ENCODE assay signal across 1 cellular context in the genomic region with DNA sequence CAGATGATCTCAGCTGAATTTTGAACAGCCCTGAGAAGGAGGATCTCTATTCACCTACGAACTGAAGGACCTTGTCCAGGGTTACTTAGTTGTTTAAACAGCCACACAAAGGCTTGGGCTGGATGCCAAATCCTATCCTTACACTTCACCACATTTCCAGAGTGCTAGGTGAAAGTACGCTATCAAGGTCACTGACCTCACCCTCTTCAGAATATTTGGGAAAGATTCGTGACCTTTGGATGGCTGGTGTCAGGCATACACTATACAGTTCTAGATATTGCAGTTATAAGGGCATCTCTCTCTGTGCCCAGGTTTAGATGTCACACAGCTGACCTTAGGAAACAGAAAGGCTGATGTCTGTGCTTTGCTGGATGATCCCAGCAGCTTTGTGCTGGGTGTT.
TF ChIP-seq lines count a peak whose summit lies in the region.

No MANE protein-coding gene starts in this region.

TF ChIP-seq in HepG2, 621 proteins besides CTCF, POLR2A, EP300 and RAD21 (continued from another document):
- TF ChIP-seq ZNF703 (CRISPR knock-in tag; IDR thresholded peaks at IDR 0.05; ENCODE audit: borderline replicate concordance) (no peak), SOX5 (CRISPR knock-in tag; IDR thresholded peaks at IDR 0.05; ENCODE audit: borderline replicate concordance) (peak; percentile 30; the same call in 1 of the 2 replicates), ATF7 (IDR thresholded peaks at IDR 0.05) (no peak), ATF7 (CRISPR knock-in tag; IDR thresholded peaks at IDR 0.05) (no peak), SIX4 (CRISPR knock-in tag; IDR thresholded peaks at IDR 0.05) (no peak), SMAD3 (CRISPR knock-in tag; IDR thresholded peaks at IDR 0.05) (no peak), NR2F2 (IDR thresholded peaks at IDR 0.05; ENCODE audit: borderline replicate concordance, low read depth) (peak; percentile 73; the same call in 1 of the 2 replicates), STAT5B (CRISPR knock-in tag; IDR thresholded peaks at IDR 0.05) (no peak), ZMYM4 (CRISPR knock-in tag; IDR thresholded peaks at IDR 0.05) (peak; percentile 49), HOXA3 (CRISPR knock-in tag; IDR thresholded peaks at IDR 0.05) (0 out of 2 replicates have a peak, but pooled peaks have one; percentile 14), SRF (IDR thresholded peaks at IDR 0.05; ENCODE audit: low read depth, low read length) (no peak), SALL2 (CRISPR knock-in tag; IDR thresholded peaks at IDR 0.05) (no peak), NCOR1 (IDR thresholded peaks at IDR 0.05; ENCODE audit: borderline replicate concordance, low read length) (peak; percentile 25; the same call in 1 of the 2 replicates), NCOA2 (CRISPR knock-in tag; IDR thresholded peaks at IDR 0.05) (0 out of 2 replicates have a peak, but pooled peaks have one; percentile 13), NFIC (IDR thresholded peaks at IDR 0.05; ENCODE audit: low read length) (peak; percentile 57; the same call in 1 of the 2 replicates), SOX13 (IDR thresholded peaks at IDR 0.05) (no peak), SOX13 (CRISPR knock-in tag; conservative IDR thresholded peaks at IDR 0.05 in 1 of 2, IDR thresholded peaks at IDR 0.05 in 1 of 2) (peak in 1 of 2 experiments; percentile 58; a peak in 2 of 4 replicates), PHB2 (IDR thresholded peaks at IDR 0.05; ENCODE audit: partially characterized antibody) (no peak), ZSCAN22 (CRISPR knock-in tag; IDR thresholded peaks at IDR 0.05) (no peak), SALL1 (CRISPR knock-in tag; IDR thresholded peaks at IDR 0.05) (peak; percentile 61; the same call in 1 of the 2 replicates), SOX6 (IDR thresholded peaks at IDR 0.05) (no peak), SOX6 (CRISPR knock-in tag; IDR thresholded peaks at IDR 0.05) (peak; percentile 77), NR2F1 (CRISPR knock-in tag; IDR thresholded peaks at IDR 0.05) (peak; percentile 42 to 66; a peak in 3 of 4 replicates), ZNF282 (IDR thresholded peaks at IDR 0.05; ENCODE audit: partially characterized antibody) (no peak), GATAD2A (CRISPR knock-in tag; IDR thresholded peaks at IDR 0.05) (peak; percentile 44; the same call in 1 of the 2 replicates), NR2F6 (IDR thresholded peaks at IDR 0.05) (peak; percentile 84), NR2F6 (CRISPR knock-in tag; IDR thresholded peaks at IDR 0.05) (peak; percentile 61; the same call in 1 of the 2 replicates), ZNF274 (CRISPR knock-in tag; IDR thresholded peaks at IDR 0.05) (no peak), HNF4A (CRISPR knock-in tag; IDR thresholded peaks at IDR 0.05) (peak; percentile 86), FOXA3 (CRISPR knock-in tag; IDR thresholded peaks at IDR 0.05) (peak; percentile 29; the same call in 1 of the 2 replicates), TBX2 (CRISPR knock-in tag; IDR thresholded peaks at IDR 0.05; ENCODE audit: borderline replicate concordance) (0 out of 2 replicates have a peak, but pooled peaks have one; percentile 26), FOXA1 (IDR thresholded peaks at IDR 0.05) (no peak), FOXA1 (CRISPR knock-in tag; IDR thresholded peaks at IDR 0.05) (peak; percentile 32; the same call in 1 of the 2 replicates), PPARG (CRISPR knock-in tag; conservative IDR thresholded peaks at IDR 0.05) (0 out of 2 replicates have a peak, but pooled peaks have one; percentile 36), RXRB (CRISPR knock-in tag; IDR thresholded peaks at IDR 0.05; ENCODE audit: borderline replicate concordance) (peak; percentile 51; the same call in 1 of the 2 replicates), ZFP82 (CRISPR knock-in tag; IDR thresholded peaks at IDR 0.05; ENCODE audit: borderline replicate concordance) (no peak), RARA (CRISPR knock-in tag; IDR thresholded peaks at IDR 0.05) (0 out of 2 replicates have a peak, but pooled peaks have one; percentile 17), U2AF1 (optimal IDR thresholded peaks at IDR 0.05; ENCODE audit: low read depth, low read length) (no peak)
- TF ChIP-seq, protein P1, sequence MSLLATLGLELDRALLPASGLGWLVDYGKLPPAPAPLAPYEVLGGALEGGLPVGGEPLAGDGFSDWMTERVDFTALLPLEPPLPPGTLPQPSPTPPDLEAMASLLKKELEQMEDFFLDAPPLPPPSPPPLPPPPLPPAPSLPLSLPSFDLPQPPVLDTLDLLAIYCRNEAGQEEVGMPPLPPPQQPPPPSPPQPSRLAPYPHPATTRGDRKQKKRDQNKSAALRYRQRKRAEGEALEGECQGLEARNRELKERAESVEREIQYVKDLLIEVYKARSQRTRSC (CRISPR knock-in tag; IDR thresholded peaks at IDR 0.05; ENCODE audit: low read depth): no peak
- TF ChIP-seq, protein P2, sequence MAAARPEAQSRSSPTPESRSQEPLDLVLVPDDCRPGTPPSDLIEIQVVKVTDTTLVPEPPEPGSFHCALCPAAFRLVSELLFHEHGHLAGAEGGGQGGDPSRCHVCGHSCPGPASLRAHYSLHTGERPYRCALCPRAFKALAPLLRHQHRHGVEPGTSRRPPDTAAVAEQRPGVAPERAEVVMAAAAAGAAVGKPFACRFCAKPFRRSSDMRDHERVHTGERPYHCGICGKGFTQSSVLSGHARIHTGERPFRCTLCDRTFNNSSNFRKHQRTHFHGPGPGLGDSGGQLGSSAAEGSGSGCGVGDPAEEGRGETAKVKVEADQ (CRISPR knock-in tag; IDR thresholded peaks at IDR 0.05; ENCODE audit: borderline replicate concordance): no peak
- TF ChIP-seq, protein P3, sequence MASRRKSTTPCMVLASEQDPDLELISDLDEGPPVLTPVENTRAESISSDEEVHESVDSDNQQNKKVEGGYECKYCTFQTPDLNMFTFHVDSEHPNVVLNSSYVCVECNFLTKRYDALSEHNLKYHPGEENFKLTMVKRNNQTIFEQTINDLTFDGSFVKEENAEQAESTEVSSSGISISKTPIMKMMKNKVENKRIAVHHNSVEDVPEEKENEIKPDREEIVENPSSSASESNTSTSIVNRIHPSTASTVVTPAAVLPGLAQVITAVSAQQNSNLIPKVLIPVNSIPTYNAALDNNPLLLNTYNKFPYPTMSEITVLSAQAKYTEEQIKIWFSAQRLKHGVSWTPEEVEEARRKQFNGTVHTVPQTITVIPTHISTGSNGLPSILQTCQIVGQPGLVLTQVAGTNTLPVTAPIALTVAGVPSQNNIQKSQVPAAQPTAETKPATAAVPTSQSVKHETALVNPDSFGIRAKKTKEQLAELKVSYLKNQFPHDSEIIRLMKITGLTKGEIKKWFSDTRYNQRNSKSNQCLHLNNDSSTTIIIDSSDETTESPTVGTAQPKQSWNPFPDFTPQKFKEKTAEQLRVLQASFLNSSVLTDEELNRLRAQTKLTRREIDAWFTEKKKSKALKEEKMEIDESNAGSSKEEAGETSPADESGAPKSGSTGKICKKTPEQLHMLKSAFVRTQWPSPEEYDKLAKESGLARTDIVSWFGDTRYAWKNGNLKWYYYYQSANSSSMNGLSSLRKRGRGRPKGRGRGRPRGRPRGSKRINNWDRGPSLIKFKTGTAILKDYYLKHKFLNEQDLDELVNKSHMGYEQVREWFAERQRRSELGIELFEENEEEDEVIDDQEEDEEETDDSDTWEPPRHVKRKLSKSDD (CRISPR knock-in tag; IDR thresholded peaks at IDR 0.05; ENCODE audit: low read depth): 0 out of 2 replicates have a peak, but pooled peaks have one; percentile 32
- TF ChIP-seq, protein P4, sequence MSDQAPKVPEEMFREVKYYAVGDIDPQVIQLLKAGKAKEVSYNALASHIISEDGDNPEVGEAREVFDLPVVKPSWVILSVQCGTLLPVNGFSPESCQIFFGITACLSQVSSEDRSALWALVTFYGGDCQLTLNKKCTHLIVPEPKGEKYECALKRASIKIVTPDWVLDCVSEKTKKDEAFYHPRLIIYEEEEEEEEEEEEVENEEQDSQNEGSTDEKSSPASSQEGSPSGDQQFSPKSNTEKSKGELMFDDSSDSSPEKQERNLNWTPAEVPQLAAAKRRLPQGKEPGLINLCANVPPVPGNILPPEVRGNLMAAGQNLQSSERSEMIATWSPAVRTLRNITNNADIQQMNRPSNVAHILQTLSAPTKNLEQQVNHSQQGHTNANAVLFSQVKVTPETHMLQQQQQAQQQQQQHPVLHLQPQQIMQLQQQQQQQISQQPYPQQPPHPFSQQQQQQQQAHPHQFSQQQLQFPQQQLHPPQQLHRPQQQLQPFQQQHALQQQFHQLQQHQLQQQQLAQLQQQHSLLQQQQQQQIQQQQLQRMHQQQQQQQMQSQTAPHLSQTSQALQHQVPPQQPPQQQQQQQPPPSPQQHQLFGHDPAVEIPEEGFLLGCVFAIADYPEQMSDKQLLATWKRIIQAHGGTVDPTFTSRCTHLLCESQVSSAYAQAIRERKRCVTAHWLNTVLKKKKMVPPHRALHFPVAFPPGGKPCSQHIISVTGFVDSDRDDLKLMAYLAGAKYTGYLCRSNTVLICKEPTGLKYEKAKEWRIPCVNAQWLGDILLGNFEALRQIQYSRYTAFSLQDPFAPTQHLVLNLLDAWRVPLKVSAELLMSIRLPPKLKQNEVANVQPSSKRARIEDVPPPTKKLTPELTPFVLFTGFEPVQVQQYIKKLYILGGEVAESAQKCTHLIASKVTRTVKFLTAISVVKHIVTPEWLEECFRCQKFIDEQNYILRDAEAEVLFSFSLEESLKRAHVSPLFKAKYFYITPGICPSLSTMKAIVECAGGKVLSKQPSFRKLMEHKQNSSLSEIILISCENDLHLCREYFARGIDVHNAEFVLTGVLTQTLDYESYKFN (CRISPR knock-in tag; conservative IDR thresholded peaks at IDR 0.05): peak; percentile 47; the same call in 1 of the 2 replicates
- TF ChIP-seq, protein P5, sequence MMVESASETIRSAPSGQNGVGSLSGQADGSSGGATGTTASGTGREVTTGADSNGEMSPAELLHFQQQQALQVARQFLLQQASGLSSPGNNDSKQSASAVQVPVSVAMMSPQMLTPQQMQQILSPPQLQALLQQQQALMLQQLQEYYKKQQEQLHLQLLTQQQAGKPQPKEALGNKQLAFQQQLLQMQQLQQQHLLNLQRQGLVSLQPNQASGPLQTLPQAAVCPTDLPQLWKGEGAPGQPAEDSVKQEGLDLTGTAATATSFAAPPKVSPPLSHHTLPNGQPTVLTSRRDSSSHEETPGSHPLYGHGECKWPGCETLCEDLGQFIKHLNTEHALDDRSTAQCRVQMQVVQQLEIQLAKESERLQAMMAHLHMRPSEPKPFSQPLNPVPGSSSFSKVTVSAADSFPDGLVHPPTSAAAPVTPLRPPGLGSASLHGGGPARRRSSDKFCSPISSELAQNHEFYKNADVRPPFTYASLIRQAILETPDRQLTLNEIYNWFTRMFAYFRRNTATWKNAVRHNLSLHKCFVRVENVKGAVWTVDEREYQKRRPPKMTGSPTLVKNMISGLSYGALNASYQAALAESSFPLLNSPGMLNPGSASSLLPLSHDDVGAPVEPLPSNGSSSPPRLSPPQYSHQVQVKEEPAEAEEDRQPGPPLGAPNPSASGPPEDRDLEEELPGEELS (CRISPR knock-in tag; IDR thresholded peaks at IDR 0.05): 0 out of 2 replicates have a peak, but pooled peaks have one; percentile 12
- TF ChIP-seq, protein P6, sequence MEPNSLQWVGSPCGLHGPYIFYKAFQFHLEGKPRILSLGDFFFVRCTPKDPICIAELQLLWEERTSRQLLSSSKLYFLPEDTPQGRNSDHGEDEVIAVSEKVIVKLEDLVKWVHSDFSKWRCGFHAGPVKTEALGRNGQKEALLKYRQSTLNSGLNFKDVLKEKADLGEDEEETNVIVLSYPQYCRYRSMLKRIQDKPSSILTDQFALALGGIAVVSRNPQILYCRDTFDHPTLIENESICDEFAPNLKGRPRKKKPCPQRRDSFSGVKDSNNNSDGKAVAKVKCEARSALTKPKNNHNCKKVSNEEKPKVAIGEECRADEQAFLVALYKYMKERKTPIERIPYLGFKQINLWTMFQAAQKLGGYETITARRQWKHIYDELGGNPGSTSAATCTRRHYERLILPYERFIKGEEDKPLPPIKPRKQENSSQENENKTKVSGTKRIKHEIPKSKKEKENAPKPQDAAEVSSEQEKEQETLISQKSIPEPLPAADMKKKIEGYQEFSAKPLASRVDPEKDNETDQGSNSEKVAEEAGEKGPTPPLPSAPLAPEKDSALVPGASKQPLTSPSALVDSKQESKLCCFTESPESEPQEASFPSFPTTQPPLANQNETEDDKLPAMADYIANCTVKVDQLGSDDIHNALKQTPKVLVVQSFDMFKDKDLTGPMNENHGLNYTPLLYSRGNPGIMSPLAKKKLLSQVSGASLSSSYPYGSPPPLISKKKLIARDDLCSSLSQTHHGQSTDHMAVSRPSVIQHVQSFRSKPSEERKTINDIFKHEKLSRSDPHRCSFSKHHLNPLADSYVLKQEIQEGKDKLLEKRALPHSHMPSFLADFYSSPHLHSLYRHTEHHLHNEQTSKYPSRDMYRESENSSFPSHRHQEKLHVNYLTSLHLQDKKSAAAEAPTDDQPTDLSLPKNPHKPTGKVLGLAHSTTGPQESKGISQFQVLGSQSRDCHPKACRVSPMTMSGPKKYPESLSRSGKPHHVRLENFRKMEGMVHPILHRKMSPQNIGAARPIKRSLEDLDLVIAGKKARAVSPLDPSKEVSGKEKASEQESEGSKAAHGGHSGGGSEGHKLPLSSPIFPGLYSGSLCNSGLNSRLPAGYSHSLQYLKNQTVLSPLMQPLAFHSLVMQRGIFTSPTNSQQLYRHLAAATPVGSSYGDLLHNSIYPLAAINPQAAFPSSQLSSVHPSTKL (CRISPR knock-in tag; IDR thresholded peaks at IDR 0.05): peak; percentile 58
